ENCODE assay signal across 32 cellular contexts in genomic region chr4:165137205-165137604, GRCh38.
"Had no signal": no experiment of that assay in that cellular context is flagged by ENCODE, and none has a peak within 500 bp of the region (broad histone marks: within the 10 kb centered on the region; RNA-seq: fewer than 3 reads in every experiment).

No MANE protein-coding gene starts in this region.

- H3K27ac ChIP-seq: adrenal gland, body of pancreas, brain microvascular endothelial cell, breast epithelium, VCaP had no signal

- H3K4me1 ChIP-seq: body of pancreas, breast epithelium had no signal

- H3K4me3 ChIP-seq: adrenal gland, body of pancreas, breast epithelium had no signal

- ATAC-seq: activated CD8-positive, alpha-beta T cell treated with anti-CD3 and anti-CD28 coated beads for 36 hours; activated naive CD4-positive, alpha-beta T cell treated with anti-CD3 and anti-CD28 coated beads, Interleukin-2, amount 50 U/mL, for 72 hours; activated T-cell treated with anti-CD3 and anti-CD28 coated beads, Interleukin-2, amount 50 U/mL, for 4 hours; activated T-cell treated with anti-CD3 and anti-CD28 coated beads, Interleukin-2, amount 50 U/mL, for 72 hours; activated T-helper 17 cell treated with anti-CD3 and anti-CD28 coated beads, Interleukin-2, amount 50 U/mL, for 72 hours; body of pancreas had no signal

- H3K27me3 ChIP-seq: adrenal gland, body of pancreas, brain microvascular endothelial cell, breast epithelium had no signal

- DNase-seq: activated B cell treated with CpG ODN at 0.5 μM for 24 hours; activated CD4-positive, alpha-beta memory T cell treated with anti-CD3 and anti-CD28 coated beads for 36 hours; activated CD4-positive, alpha-beta T cell treated with anti-CD3 and anti-CD28 coated beads for 4 hours; activated CD4-positive, alpha-beta T cell treated with anti-CD3 and anti-CD28 coated beads, Interleukin-2, amount 10 ng/mL, durations not matched to agents 24 days and 14 days; activated CD4-positive, alpha-beta T cell treated with anti-CD3 and anti-CD28 coated beads, Interleukin-2, amount 50 U/mL, for 1 hour; activated CD4-positive, alpha-beta T cell treated with anti-CD3 and anti-CD28 coated beads, Interleukin-2, amount 50 U/mL, for 4 hours; activated CD4-positive, CD25-positive, alpha-beta regulatory T cell treated with anti-CD3 and anti-CD28 coated beads, Interleukin-2, amount 50 U/mL, for 72 hours; activated CD8-positive, alpha-beta memory T cell treated with anti-CD3 and anti-CD28 coated beads, Interleukin-2, amount 50 U/mL, for 4 hours; activated CD8-positive, alpha-beta T cell treated with anti-CD3 and anti-CD28 coated beads for 36 hours; activated effector memory CD4-positive, alpha-beta T cell treated with anti-CD3 and anti-CD28 coated beads, Interleukin-2, amount 50 U/mL, for 16 hours; activated gamma-delta T cell treated with Interleukin-2 at 50 U/mL for 16 hours; activated naive CD4-positive, alpha-beta T cell; activated naive CD4-positive, alpha-beta T cell treated with anti-CD3 and anti-CD28 coated beads for 36 hours; activated naive CD4-positive, alpha-beta T cell treated with anti-CD3 and anti-CD28 coated beads, Interleukin-2, amount 50 U/mL, for 16 hours; activated naive CD8-positive, alpha-beta T cell treated with anti-CD3 and anti-CD28 coated beads for 36 hours; activated T-cell treated with anti-CD3 and anti-CD28 coated beads for 4 hours; activated T-cell treated with anti-CD3 and anti-CD28 coated beads, Interleukin-2, amount 50 U/mL, for 1 hour; activated T-cell treated with anti-CD3 and anti-CD28 coated beads, Interleukin-2, amount 50 U/mL, for 4 hours; activated T-cell treated with anti-CD3 and anti-CD28 coated beads, Interleukin-2, amount 50 U/mL, for 72 hours; adrenal gland; amniotic stem cell; aorta; body of pancreas; brain microvascular endothelial cell; central memory CD4-positive, alpha-beta T cell; T-helper 1 cell; T-helper 2 cell; T-helper 9 cell had no signal

- H3K36me3 ChIP-seq: adrenal gland, brain microvascular endothelial cell, breast epithelium had no signal

- H3K9me3 ChIP-seq: adrenal gland, body of pancreas had no signal
